14 cellular contexts compared by ENCODE assay signal in the genomic region with DNA sequence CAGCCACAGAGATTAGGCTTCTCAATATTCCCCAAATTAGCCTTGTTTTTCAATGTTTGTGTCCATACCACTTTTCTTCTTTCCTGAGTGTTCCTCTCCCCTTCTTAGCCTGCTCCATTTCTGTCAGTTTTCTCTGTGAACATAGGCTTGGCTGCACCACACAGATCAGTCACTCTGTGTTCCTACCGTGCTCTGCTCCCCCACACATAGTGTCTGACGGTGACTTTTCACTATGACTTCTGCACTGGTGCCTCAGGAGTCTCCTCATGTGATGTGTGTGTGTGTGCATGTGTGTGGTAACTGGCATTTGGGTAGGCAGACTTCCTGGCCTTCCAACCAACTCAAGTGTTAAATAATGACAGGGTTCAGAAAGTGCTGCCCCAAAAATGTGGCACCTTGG. TPM values are rescaled to one million over a fixed set of nuclear protein-coding genes. Genes with fewer than 3 reads are reported as not detected.
DNase-seq lines count a peak whose midpoint lies in the region; ATAC-seq, FAIRE-seq and TF ChIP-seq lines count a peak whose summit lies in the region.
"Had no signal": no experiment of that assay in that cellular context is flagged by ENCODE, and none has a peak within 500 bp of the region (broad histone marks: within the 10 kb centered on the region; RNA-seq: fewer than 3 reads in every experiment).

No MANE protein-coding gene starts in this region.

- no peak for TF ChIP-seq CTCF in astrocyte (IDR thresholded peaks at IDR 0.05; ENCODE audit: insufficient read depth, low read depth, low read length)

- H3K79me2 ChIP-seq in astrocyte (ENCODE audit: insufficient read depth, low read length): no peaks in the 10 kb centered on the region

- no peaks in the 10 kb centered on the region for H3K9me3 Mint-ChIP-seq in astrocyte (ENCODE audit: unreplicated experiment)
- H3K9me3 Mint-ChIP-seq: central memory CD8-positive, alpha-beta T cell; memory B cell had no signal

- FAIRE-seq in astrocyte (lab: Jason Lieb, UNC): no peak

- H3K4me1 Mint-ChIP-seq in astrocyte (ENCODE audit: low read depth, unreplicated experiment): no peaks in the 10 kb centered on the region
- H3K4me1 Mint-ChIP-seq: central memory CD8-positive, alpha-beta T cell had no signal

- no peaks in the 10 kb centered on the region for H3K27me3 Mint-ChIP-seq in astrocyte (ENCODE audit: low read depth, unreplicated experiment)
- H3K27me3 Mint-ChIP-seq: central memory CD8-positive, alpha-beta T cell; memory B cell had no signal

- H2AFZ ChIP-seq in astrocyte (ENCODE audit: low read depth, low read length): peak overlapping the region; percentile 15

- H3K4me1 ChIP-seq in astrocyte (ENCODE audit: insufficient read depth, low read length): no peaks in the 10 kb centered on the region

- no peak overlapping the region for H3K4me3 Mint-ChIP-seq in astrocyte (ENCODE audit: unreplicated experiment)
- H3K4me3 Mint-ChIP-seq: central memory CD8-positive, alpha-beta T cell; memory B cell had no signal

- H3K36me3 ChIP-seq in astrocyte (ENCODE audit: insufficient read depth, low read length): no peaks in the 10 kb centered on the region

- ATAC-seq in GM18873 (IDR thresholded peaks at IDR 0.05; ENCODE audit: low FRiP score, unreplicated experiment): peak; percentile 56
- peak; percentile 60 for ATAC-seq in HG03045 (IDR thresholded peaks at IDR 0.05; ENCODE audit: unreplicated experiment)
- ATAC-seq in GM21390 (IDR thresholded peaks at IDR 0.05; ENCODE audit: unreplicated experiment): no peak

- no peak overlapping the region for H3K4me2 ChIP-seq in astrocyte (ENCODE audit: low read length)

- no peak overlapping the region for H3K9ac ChIP-seq in astrocyte (ENCODE audit: low read length)

- H3K9me3 ChIP-seq in astrocyte (ENCODE audit: insufficient read depth, low read depth, low read length): no peaks in the 10 kb centered on the region

- no peak overlapping the region for H3K27ac Mint-ChIP-seq in astrocyte (ENCODE audit: unreplicated experiment)
- H3K27ac Mint-ChIP-seq: memory B cell had no signal

- peaks cover 1% of the 10 kb centered on the region for H3K36me3 Mint-ChIP-seq in astrocyte (ENCODE audit: low read depth, unreplicated experiment)
- H3K36me3 Mint-ChIP-seq: memory B cell had no signal

- H4K20me1 ChIP-seq in astrocyte (ENCODE audit: insufficient read depth, low read length): no peaks in the 10 kb centered on the region

- DNase-seq in Ammon's horn (ENCODE audit: low spot score) (peak; percentile 43), astrocyte (ENCODE audit: low read depth) (no peak), middle frontal gyrus (ENCODE audit: extremely low spot score, low spot score) (no peak), EL (no peak), SK-N-DZ (ENCODE audit: low spot score) (no peak)
- DNase-seq: activated effector memory CD4-positive, alpha-beta T cell treated with anti-CD3 and anti-CD28 coated beads, Interleukin-2, amount 50 U/mL, for 16 hours; DMS53; NCI-H2029 treated with DMSO at 0.1 percent for 48 hours; SW 1271 had no signal

- no peak overlapping the region for H3K4me3 ChIP-seq in astrocyte (ENCODE audit: insufficient read depth, low read depth, low read length)

- H3K27ac ChIP-seq in astrocyte (ENCODE audit: low read depth, low read length): no peak overlapping the region

- no peaks in the 10 kb centered on the region for H3K27me3 ChIP-seq in astrocyte (ENCODE audit: insufficient read depth, low read length)

RNA-seq across cellular contexts. Expression of a gene that starts 47.9 kb away (rescaled TPM):
- 70.5 and 72.3 TPM in 2 replicates for total RNA-seq in astrocyte
- 74.6 and 78.1 TPM in 2 replicates for polyA plus RNA-seq in SK-N-DZ (2014; cell fraction: cytosol; rRNA removed)
- 78.6 and 86.6 TPM in 2 replicates for polyA plus RNA-seq in SK-N-DZ (2014; cell fraction: nucleus; rRNA removed)
